Comparison of ENCODE assay signal across 32 cellular contexts in the genomic region with DNA sequence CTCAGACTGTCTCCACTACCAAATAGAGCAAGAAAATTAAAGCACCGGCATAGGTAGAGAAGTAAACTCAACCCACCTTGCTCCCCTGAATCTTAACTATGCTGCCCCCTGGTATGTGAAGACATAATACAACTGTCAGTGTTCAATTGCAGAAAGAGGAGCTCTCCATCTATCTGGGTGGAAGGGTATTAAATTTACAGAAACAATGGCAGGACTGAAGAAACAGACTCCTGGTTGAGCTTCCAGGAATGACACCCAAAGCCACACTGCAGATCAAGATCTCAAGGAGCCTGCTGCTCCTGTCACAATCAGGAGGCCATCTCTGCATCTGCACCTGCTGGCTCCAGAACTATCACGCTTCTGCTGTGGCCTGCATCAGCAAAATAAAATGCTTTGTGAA.
DNase-seq lines count a peak whose midpoint lies in the region; FAIRE-seq and TF ChIP-seq lines count a peak whose summit lies in the region.
"Had no signal": no experiment of that assay in that cellular context is flagged by ENCODE, and none has a peak within 500 bp of the region (broad histone marks: within the 10 kb centered on the region; RNA-seq: fewer than 3 reads in every experiment).

No MANE protein-coding gene starts in this region.

- TF ChIP-seq POLR2A in H1 (IDR thresholded peaks at IDR 0.05; ENCODE audit: control extremely low read depth in 1 of 2, low read depth in 2 of 2, low read length in 2 of 2): no peak
- no peak for TF ChIP-seq POLR2A in vagina (IDR thresholded peaks at IDR 0.05)

- no peak overlapping the region for H3K9ac ChIP-seq in Loucy (ENCODE audit: low read depth, low read length, poor library complexity, severe bottlenecking)
- no peak overlapping the region for H3K9ac ChIP-seq in H1 (replicated peaks in 1 of 4; ENCODE audit: extremely low read depth in 1 of 4, low read depth in 3 of 4, low read length in 3 of 4)

- no peak overlapping the region for H2BK15ac ChIP-seq in H1 (ENCODE audit: low read length)

- H3K36me3 Mint-ChIP-seq in nephron progenitor cell (ENCODE audit: low read depth): no peaks in the 10 kb centered on the region
- H3K36me3 Mint-ChIP-seq: activated naive CD4-positive, alpha-beta T cell treated with anti-CD3 and anti-CD28 coated beads, Interleukin-2, amount 50 U/mL, for 24 hours; brain; naive thymus-derived CD8-positive, alpha-beta T cell; stimulated activated naive B cell treated with anti-CD40 and anti-IgM and Interleukin-4, amounts not matched to agents 10 μg/mL and 1 μg/mL and 100 μg/mL, for 72 hours had no signal

- no peak overlapping the region for H4K8ac ChIP-seq in H1 (ENCODE audit: extremely low read depth, insufficient read depth, low read length)

- FAIRE-seq in H1 (lab: Jason Lieb, UNC): no peak
- FAIRE-seq: D721Med, GM18507, GM19239, small intestine had no signal

- no peaks in the 10 kb centered on the region for H3K79me1 ChIP-seq in H1 (ENCODE audit: low read depth, low read length)

- TF ChIP-seq EP300 in H1 (IDR thresholded peaks at IDR 0.05; ENCODE audit: borderline replicate concordance in 1 of 2, low read depth in 2 of 2, low read length in 2 of 2): no peak

- H2BK20ac ChIP-seq in H1 (ENCODE audit: low read length): no peak overlapping the region

- H3K27ac Mint-ChIP-seq in nephron progenitor cell: peak overlapping the region; percentile 17
- H3K27ac Mint-ChIP-seq: activated naive CD4-positive, alpha-beta T cell treated with anti-CD3 and anti-CD28 coated beads, Interleukin-2, amount 50 U/mL, for 24 hours; brain; CD4-positive, alpha-beta T cell; stimulated activated naive B cell treated with anti-CD40 and anti-IgM and Interleukin-4, amounts not matched to agents 10 μg/mL and 1 μg/mL and 100 μg/mL, for 72 hours had no signal

- 65% methylated on average over 2 of the region's 2 CpGs; no CpG with 5 or more reads in 1 of the 2 experiments for WGBS in H1 (ENCODE audit: extremely low coverage in 1 of 2, insufficient coverage in 1 of 2, insufficient read length in 1 of 2, insufficient replicate concordance in 2 of 2, low coverage in 1 of 2, low lambda C conversion rate in 2 of 2, missing lambda C conversion rate in 1 of 2), 2 experiments

- intact Hi-C loops in OCI-LY7 (cut with micrococcal nuclease; ENCODE audit: unreplicated experiment): no loop called here
- intact Hi-C loops in vagina (cut with DNase I): no loop called here

- H3F3A ChIP-seq in Loucy (ENCODE audit: low read depth): no peaks in the 10 kb centered on the region

- no peaks in the 10 kb centered on the region for H3K23me2 ChIP-seq in H1 (ENCODE audit: low read depth, low read length)

- no peak overlapping the region for H2BK12ac ChIP-seq in H1 (ENCODE audit: low read depth, low read length)

- no peaks in the 10 kb centered on the region for H3K79me2 ChIP-seq in Loucy (ENCODE audit: insufficient read depth, low read length)
- no peaks in the 10 kb centered on the region for H3K79me2 ChIP-seq in H1 (ENCODE audit: control insufficient read depth in 1 of 2, insufficient read depth in 2 of 2, low read length in 2 of 2)
- H3K79me2 ChIP-seq in OCI-LY7 (ENCODE audit: insufficient read depth, low read depth, low read length): no peaks in the 10 kb centered on the region

- H3K4me2 ChIP-seq in Loucy (ENCODE audit: low read depth, low read length, poor library complexity, severe bottlenecking) (no peak overlapping the region), H1 (ENCODE audit: insufficient read depth in 1 of 2, low read depth in 2 of 2, low read length in 2 of 2) (no peak overlapping the region), OCI-LY7 (ENCODE audit: low read length) (no peak overlapping the region)

- no peak overlapping the region for H2BK120ac ChIP-seq in H1 (replicated peaks; ENCODE audit: low read depth, low read length)

- no peaks in the 10 kb centered on the region for H3K9me3 ChIP-seq in Loucy (ENCODE audit: insufficient read depth, low read depth, low read length)
- no peaks in the 10 kb centered on the region for H3K9me3 ChIP-seq in H1 (ENCODE audit: insufficient read depth in 2 of 2, low read depth in 1 of 2, low read length in 1 of 2)
- H3K9me3 ChIP-seq in OCI-LY7 (ENCODE audit: low read length): no peaks in the 10 kb centered on the region
- H3K9me3 ChIP-seq in vagina: no peaks in the 10 kb centered on the region
- H3K9me3 ChIP-seq: gastroesophageal sphincter, lower lobe of right lung, Peyer's patch, upper lobe of right lung had no signal

- H3K9me2 ChIP-seq in Loucy (replicated peaks; ENCODE audit: low read depth, low read length): no peaks in the 10 kb centered on the region
- no peaks in the 10 kb centered on the region for H3K9me2 ChIP-seq in OCI-LY7 (ENCODE audit: insufficient read depth, low read length)

- no peaks in the 10 kb centered on the region for H3K9me3 Mint-ChIP-seq in nephron progenitor cell
- H3K9me3 Mint-ChIP-seq: activated naive CD4-positive, alpha-beta T cell treated with anti-CD3 and anti-CD28 coated beads, Interleukin-2, amount 50 U/mL, for 24 hours; CD4-positive, alpha-beta T cell; stimulated activated naive B cell treated with anti-CD40 and anti-IgM and Interleukin-4, amounts not matched to agents 10 μg/mL and 1 μg/mL and 100 μg/mL, for 72 hours had no signal

- TF ChIP-seq RAD21 in H1 (IDR thresholded peaks at IDR 0.05 in 1 of 2, conservative IDR thresholded peaks at IDR 0.05 in 1 of 2; ENCODE audit: low read depth in 2 of 2, low read length in 2 of 2): peak; percentile 41 to 45

- H3K27ac ChIP-seq in H1 (ENCODE audit: low read depth, low read length) (no peak overlapping the region), OCI-LY7 (ENCODE audit: low read depth, low read length, poor library complexity, severe bottlenecking) (no peak overlapping the region), vagina (no peak overlapping the region)
- H3K27ac ChIP-seq: gastroesophageal sphincter, HL-60, lower lobe of right lung, Peyer's patch, upper lobe of right lung, VCaP had no signal

- H4K5ac ChIP-seq in H1 (ENCODE audit: insufficient read length, low read depth, low read length): no peak overlapping the region

- no peak overlapping the region for H2AK5ac ChIP-seq in H1 (ENCODE audit: low read depth, low read length)

- no peak overlapping the region for H3K23ac ChIP-seq in H1 (ENCODE audit: insufficient read length)

- BruUV-seq in OCI-LY7 (replicated peaks; lab: Mats Ljungman, UMichigan): no TSS peak

- H3K27me3 ChIP-seq in Loucy (ENCODE audit: insufficient read depth, low read length, poor library complexity, severe bottlenecking) (no peaks in the 10 kb centered on the region), H1 (replicated peaks in 1 of 4; ENCODE audit: control insufficient read depth in 3 of 4, extremely low read depth in 1 of 4, insufficient read depth in 3 of 4, low read length in 3 of 4) (no peaks in the 10 kb centered on the region), vagina (no peaks in the 10 kb centered on the region)
- H3K27me3 ChIP-seq: Peyer's patch, upper lobe of right lung had no signal

- H3K4ac ChIP-seq in H1 (replicated peaks; ENCODE audit: insufficient read length, low read depth, low read length): no peak overlapping the region

- CTCF ChIA-PET in H1 (lab: Charles Lee; ENCODE audit: partially characterized antibody): interaction anchor here (0.7 to 11.3 kb wide), 18 partner anchors 8 to 798 kb away, joined by 3 to 158 read pairs (median 3); no protein-coding TSS in a partner anchor
- CTCF ChIA-PET in OCI-LY7 (lab: Charles Lee; ENCODE audit: unreplicated experiment): no interaction called here

- peak; percentile 66 for DNase-seq in NCI-H2107 treated with DMSO at 0.1 percent for 48 hours (lab: John Stamatoyannopoulos, UW; ENCODE audit: unreplicated experiment)
- no peak for DNase-seq in NCI-H2107 (lab: John Stamatoyannopoulos, UW)
- DNase-seq in H1 (ENCODE audit: low read depth in 1 of 2, low spot score in 2 of 2): no peak
- no peak for DNase-seq in nephron progenitor cell
- no peak for DNase-seq in OCI-LY7 (ENCODE audit: low spot score)
- DNase-seq in COR-L47 (lab: John Stamatoyannopoulos, UW): no peak
- no peak for DNase-seq in vagina (ENCODE audit: extremely low spot score in 2 of 2)
- DNase-seq: activated CD4-positive, alpha-beta T cell treated with anti-CD3 and anti-CD28 coated beads for 4 hours; activated T-cell treated with anti-CD3 and anti-CD28 coated beads for 4 hours; amniotic stem cell; CD4-positive, alpha-beta T cell; cerebellar nuclear complex; EL; lower lobe of right lung; naive thymus-derived CD8-positive, alpha-beta T cell; NCI-H146; NCI-H524 treated with DMSO at 0.1 percent for 48 hours; Peyer's patch; SHP77 treated with DMSO at 0.1 percent for 48 hours; small intestine; stimulated activated naive B cell treated with anti-CD40 and anti-IgM and Interleukin-4, amounts not matched to agents 10 μg/mL and 1 μg/mL and 100 μg/mL, for 72 hours; T1000; upper lobe of right lung had no signal

- no peaks in the 10 kb centered on the region for H4K20me1 ChIP-seq in Loucy (ENCODE audit: insufficient read depth, low read length, poor library complexity, severe bottlenecking)
- H4K20me1 ChIP-seq in H1 (replicated peaks in 1 of 2; ENCODE audit: control insufficient read depth in 1 of 2, insufficient read depth in 2 of 2, low read length in 2 of 2): no peaks in the 10 kb centered on the region
- H4K20me1 ChIP-seq in OCI-LY7 (ENCODE audit: insufficient read depth, low read length): no peaks in the 10 kb centered on the region

- POLR2A ChIA-PET in H1 (lab: Charles Lee; ENCODE audit: partially characterized antibody) (no interaction called here), OCI-LY7 (lab: Charles Lee) (no interaction called here)

- no peak overlapping the region for H2BK5ac ChIP-seq in H1 (ENCODE audit: low read depth, low read length)

- no peak overlapping the region for H3K14ac ChIP-seq in H1 (ENCODE audit: insufficient read length)

- peaks cover 33% of the 10 kb centered on the region for H3K4me1 Mint-ChIP-seq in nephron progenitor cell
- H3K4me1 Mint-ChIP-seq: activated naive CD4-positive, alpha-beta T cell treated with anti-CD3 and anti-CD28 coated beads, Interleukin-2, amount 50 U/mL, for 24 hours; naive thymus-derived CD8-positive, alpha-beta T cell had no signal

- H3K4me1 ChIP-seq in Loucy (ENCODE audit: insufficient read depth, low read length, poor library complexity, severe bottlenecking) (peaks cover 22% of the 10 kb centered on the region), H1 (replicated peaks in 1 of 4; ENCODE audit: control insufficient read depth in 3 of 4, insufficient read depth in 4 of 4, low read length in 3 of 4) (peaks cover 0 to 5% (median 0%) of the 10 kb centered on the region in 4 experiments; a peak in 1 of 7 replicates), OCI-LY7 (ENCODE audit: insufficient read depth, low read length, poor library complexity, severe bottlenecking) (no peaks in the 10 kb centered on the region), vagina (peaks cover 6% of the 10 kb centered on the region)
- H3K4me1 ChIP-seq: gastroesophageal sphincter, upper lobe of right lung had no signal

- TF ChIP-seq CTCF in Loucy (conservative IDR thresholded peaks at IDR 0.05; ENCODE audit: low read length) (peak; percentile 50), H1 (IDR thresholded peaks at IDR 0.05; ENCODE audit: control extremely low read depth in 1 of 3, insufficient read depth in 1 of 3, low read depth in 1 of 3, low read length in 3 of 3) (peak in 2 of 3 experiments; percentile 30 to 50; a peak in 2 of 4 replicates), nephron progenitor cell (IDR thresholded peaks at IDR 0.05) (no peak), OCI-LY7 (conservative IDR thresholded peaks at IDR 0.05; ENCODE audit: low read length) (no peak), vagina (IDR thresholded peaks at IDR 0.05) (no peak)

- no peak overlapping the region for H4K91ac ChIP-seq in H1 (replicated peaks; ENCODE audit: insufficient read length, low read length)

- no peak overlapping the region for H3K4me3 Mint-ChIP-seq in nephron progenitor cell
- H3K4me3 Mint-ChIP-seq: activated naive CD4-positive, alpha-beta T cell treated with anti-CD3 and anti-CD28 coated beads, Interleukin-2, amount 50 U/mL, for 24 hours; brain; CD4-positive, alpha-beta T cell; naive thymus-derived CD8-positive, alpha-beta T cell; stimulated activated naive B cell treated with anti-CD40 and anti-IgM and Interleukin-4, amounts not matched to agents 10 μg/mL and 1 μg/mL and 100 μg/mL, for 72 hours had no signal

- H2AFZ ChIP-seq in Loucy (ENCODE audit: low read length) (no peak overlapping the region), H1 (ENCODE audit: low read length) (no peak overlapping the region), OCI-LY7 (ENCODE audit: low read length) (no peak overlapping the region)

- H3K56ac ChIP-seq in H1 (replicated peaks; ENCODE audit: insufficient read length, low read depth, low read length): no peak overlapping the region

- H3K4me3 ChIP-seq in Loucy (ENCODE audit: low read length, poor library complexity, severe bottlenecking) (no peak overlapping the region), H1 (ENCODE audit: extremely low read depth in 1 of 4, insufficient read depth in 2 of 4, low read depth in 3 of 4, low read length in 4 of 4) (no peak overlapping the region), OCI-LY7 (ENCODE audit: low read depth, low read length, poor library complexity, severe bottlenecking) (no peak overlapping the region), vagina (no peak overlapping the region)
- H3K4me3 ChIP-seq: gastroesophageal sphincter, lower lobe of right lung, Peyer's patch, upper lobe of right lung had no signal

- no peak overlapping the region for H3K18ac ChIP-seq in H1 (ENCODE audit: extremely low read depth, low read length)

- peaks cover 16% of the 10 kb centered on the region for H3K27me3 Mint-ChIP-seq in nephron progenitor cell (ENCODE audit: low read depth, poor library complexity)

- H3K36me3 ChIP-seq in Loucy (ENCODE audit: insufficient read depth, low read length) (no peaks in the 10 kb centered on the region), H1 (ENCODE audit: control insufficient read depth in 2 of 4, insufficient read depth in 4 of 4, low read length in 3 of 4) (no peaks in the 10 kb centered on the region), OCI-LY7 (ENCODE audit: insufficient read depth, low read length) (no peaks in the 10 kb centered on the region), vagina (no peaks in the 10 kb centered on the region)
- H3K36me3 ChIP-seq: gastroesophageal sphincter, lower lobe of right lung, Peyer's patch, upper lobe of right lung had no signal

Comparison
In these comparisons a context has a peak if more than half of its experiments do, and no peak if none do; other contexts are left out.
1. CTCF ChIP-seq: peak in Loucy (single experiment) and H1 (2 of 3); none in nephron progenitor cell (single experiment), OCI-LY7 (single experiment) and vagina (0 of 3).